ENCODE assay signal across 16 cellular contexts in genomic region chr9:80792721-80793120, GRCh38.
"Had no signal": no experiment of that assay in that cellular context is flagged by ENCODE, and none has a peak within 500 bp of the region (broad histone marks: within the 10 kb centered on the region; RNA-seq: fewer than 3 reads in every experiment).

No MANE protein-coding gene starts in this region.

- H3K27ac Mint-ChIP-seq: immature natural killer cell; naive thymus-derived CD4-positive, alpha-beta T cell; nephron progenitor cell had no signal

- H3K4me3 Mint-ChIP-seq: immature natural killer cell; naive thymus-derived CD4-positive, alpha-beta T cell; nephron progenitor cell had no signal

- H3K27me3 Mint-ChIP-seq: naive thymus-derived CD4-positive, alpha-beta T cell had no signal

- H3K4me1 ChIP-seq: colonic mucosa had no signal

- H3K36me3 ChIP-seq: colonic mucosa, esophagus squamous epithelium, gastroesophageal sphincter, left lung, neutrophil, uterus had no signal

- H3K4me3 ChIP-seq: colonic mucosa, esophagus squamous epithelium, gastroesophageal sphincter, left lung, uterus had no signal

- H3K4me1 Mint-ChIP-seq: immature natural killer cell; naive thymus-derived CD4-positive, alpha-beta T cell had no signal

- H3K36me3 Mint-ChIP-seq: immature natural killer cell; naive thymus-derived CD4-positive, alpha-beta T cell had no signal

- DNase-seq: colonic mucosa; dermis blood vessel endothelial cell; esophagus squamous epithelium; foreskin fibroblast; immature natural killer cell; left lung; naive thymus-derived CD4-positive, alpha-beta T cell; nephron progenitor cell; posterior cingulate gyrus; small intestine; stimulated activated CD4-positive, alpha-beta T cell treated with anti-CD3 and anti-CD28 coated beads, Interleukin-12 subunit alpha, Interleukin-12 subunit beta, amount 100 ng/mL, for 4 hours; stimulated activated naive CD4-positive, alpha-beta T cell treated with Interleukin-2 at 50 U/mL for 16 hours; trophoblast cell; uterus had no signal

- H3K9me3 ChIP-seq: colonic mucosa, esophagus squamous epithelium, gastroesophageal sphincter, left lung, neutrophil, uterus had no signal

- H3K27ac ChIP-seq: colonic mucosa, esophagus squamous epithelium, gastroesophageal sphincter, neutrophil, uterus had no signal

- H3K27me3 ChIP-seq: colonic mucosa, esophagus squamous epithelium, gastroesophageal sphincter, left lung, neutrophil, uterus had no signal
